1 cellular context compared by ENCODE assay signal in the genomic region with DNA sequence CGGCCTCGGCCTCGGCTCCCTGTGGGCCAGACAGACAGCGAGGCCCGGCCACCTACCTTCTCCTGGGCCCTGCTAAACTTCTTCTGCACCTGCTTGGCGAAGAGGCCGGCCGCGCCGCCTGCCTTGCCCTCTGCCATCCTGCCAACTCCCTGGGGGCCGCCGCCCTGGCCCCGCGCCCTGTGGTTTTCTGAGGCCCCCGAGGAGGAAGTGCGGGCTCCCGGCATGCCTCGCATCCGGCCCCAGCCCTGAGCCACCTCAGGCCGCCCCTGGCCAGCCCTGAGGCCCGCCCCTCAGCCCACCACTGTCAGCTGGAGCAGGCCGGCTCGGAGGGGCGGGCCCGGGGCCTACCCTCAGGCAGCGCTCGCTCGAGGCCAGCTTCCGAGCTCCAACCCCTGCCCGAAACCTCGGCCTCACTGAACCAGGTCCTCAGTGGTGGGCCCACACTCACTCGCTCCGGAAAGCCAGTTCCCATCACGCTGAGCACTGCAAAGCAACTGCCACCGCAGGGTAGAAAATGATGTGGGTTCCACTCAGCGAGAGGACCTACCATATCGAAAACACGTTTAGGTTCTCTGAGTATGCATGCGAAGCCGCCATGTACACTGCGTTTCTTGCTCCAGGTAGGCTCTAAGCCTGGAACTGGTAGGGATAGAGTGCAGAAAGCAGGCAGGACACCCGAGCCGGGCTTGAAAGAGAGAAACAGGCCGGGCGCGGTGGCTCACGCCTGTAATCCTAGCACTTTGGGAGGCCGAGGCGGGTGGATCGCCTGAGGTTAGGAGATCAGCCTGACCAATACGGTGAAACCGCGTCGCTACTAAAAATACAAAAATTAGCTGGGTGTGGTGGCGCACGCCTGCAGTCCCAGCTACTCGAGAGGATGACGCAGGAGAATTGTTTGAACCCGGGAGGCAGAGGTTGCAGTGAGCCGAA.
TF ChIP-seq lines count a peak whose summit lies in the region.

Gene BIN2 (minus strand): TSS at position 209 of the 930 bp plus-strand sequence. CDS start 72 bp downstream, at position 137.

TF ChIP-seq in H1, 55 proteins besides CTCF, POLR2A, EP300 and RAD21 (continued from another document):
- TF ChIP-seq SP4 (IDR thresholded peaks at IDR 0.05; ENCODE audit: low read length): no peak
- no peak for TF ChIP-seq RBBP5 (IDR thresholded peaks at IDR 0.05; ENCODE audit: borderline replicate concordance, low read depth, low read length)
- TF ChIP-seq TBP (IDR thresholded peaks at IDR 0.05; ENCODE audit: low read depth, low read length): no peak
